1 cellular context compared by ENCODE assay signal in genomic region chr5:135059000-135059923, GRCh38.
TF ChIP-seq lines count a peak whose summit lies in the region.

No MANE protein-coding gene starts in this region.

TF ChIP-seq in HepG2, 621 proteins besides CTCF, POLR2A, EP300 and RAD21:
- TF ChIP-seq NFE2 (CRISPR knock-in tag; IDR thresholded peaks at IDR 0.05) (no peak), STAG1 (CRISPR knock-in tag; IDR thresholded peaks at IDR 0.05) (peak; percentile 67), MED13 (CRISPR knock-in tag; IDR thresholded peaks at IDR 0.05) (no peak), ZBTB20 (CRISPR knock-in tag; IDR thresholded peaks at IDR 0.05; ENCODE audit: borderline replicate concordance, low read depth) (no peak)
- TF ChIP-seq, protein P1, sequence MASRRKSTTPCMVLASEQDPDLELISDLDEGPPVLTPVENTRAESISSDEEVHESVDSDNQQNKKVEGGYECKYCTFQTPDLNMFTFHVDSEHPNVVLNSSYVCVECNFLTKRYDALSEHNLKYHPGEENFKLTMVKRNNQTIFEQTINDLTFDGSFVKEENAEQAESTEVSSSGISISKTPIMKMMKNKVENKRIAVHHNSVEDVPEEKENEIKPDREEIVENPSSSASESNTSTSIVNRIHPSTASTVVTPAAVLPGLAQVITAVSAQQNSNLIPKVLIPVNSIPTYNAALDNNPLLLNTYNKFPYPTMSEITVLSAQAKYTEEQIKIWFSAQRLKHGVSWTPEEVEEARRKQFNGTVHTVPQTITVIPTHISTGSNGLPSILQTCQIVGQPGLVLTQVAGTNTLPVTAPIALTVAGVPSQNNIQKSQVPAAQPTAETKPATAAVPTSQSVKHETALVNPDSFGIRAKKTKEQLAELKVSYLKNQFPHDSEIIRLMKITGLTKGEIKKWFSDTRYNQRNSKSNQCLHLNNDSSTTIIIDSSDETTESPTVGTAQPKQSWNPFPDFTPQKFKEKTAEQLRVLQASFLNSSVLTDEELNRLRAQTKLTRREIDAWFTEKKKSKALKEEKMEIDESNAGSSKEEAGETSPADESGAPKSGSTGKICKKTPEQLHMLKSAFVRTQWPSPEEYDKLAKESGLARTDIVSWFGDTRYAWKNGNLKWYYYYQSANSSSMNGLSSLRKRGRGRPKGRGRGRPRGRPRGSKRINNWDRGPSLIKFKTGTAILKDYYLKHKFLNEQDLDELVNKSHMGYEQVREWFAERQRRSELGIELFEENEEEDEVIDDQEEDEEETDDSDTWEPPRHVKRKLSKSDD (CRISPR knock-in tag; IDR thresholded peaks at IDR 0.05; ENCODE audit: low read depth), result no peak
